Comparison of ENCODE assay signal across 8 cellular contexts in genomic region chr7:149771199-149771636, GRCh38. TPM values are rescaled to one million over a fixed set of nuclear protein-coding genes. Genes with fewer than 3 reads are reported as not detected.
A peak's percentile ranks its signal among the peaks of the same experiment; 100 is the strongest.
DNase-seq lines count a peak whose midpoint lies in the region; ATAC-seq and TF ChIP-seq lines count a peak whose summit lies in the region.

No MANE protein-coding gene starts in this region.

- H3K9me2 ChIP-seq in PC-3 (replicated peaks; ENCODE audit: low read length): no peaks in the 10 kb centered on the region

- no peaks in the 10 kb centered on the region for H3K79me2 ChIP-seq in PC-3 (ENCODE audit: low read length)

- intact Hi-C loops in Calu3 (cut with micrococcal nuclease; ENCODE audit: unreplicated experiment) (no loop called here), PC-3 (cut with micrococcal nuclease) (loop anchor here (5.0 kb wide), 1 partner anchor 66 kb away; the partner anchor contains the start of gene ZNF862), prostate gland (cut with DNase I) (loop anchor here (5.0 kb wide), 1 partner anchor 66 kb away; the partner anchor contains the start of gene ZNF862)

- H3K9me3 ChIP-seq in PC-3 (ENCODE audit: low read length): no peaks in the 10 kb centered on the region
- no peaks in the 10 kb centered on the region for H3K9me3 ChIP-seq in esophagus (ENCODE audit: control insufficient read depth in 2 of 2, insufficient read depth in 1 of 2, low read depth in 1 of 2, low read length in 1 of 2)
- H3K9me3 ChIP-seq in prostate gland: no peaks in the 10 kb centered on the region

- no peak overlapping the region for H3K9ac ChIP-seq in PC-3 (ENCODE audit: low read length)

- CTCF ChIA-PET in Calu3 (lab: Charles Lee): interaction anchor here (0.8 to 0.9 kb wide), 2 partner anchors 111 to 147 kb away, joined by 3 read pairs; no protein-coding TSS in a partner anchor
- CTCF ChIA-PET in PC-3 (lab: Charles Lee): no interaction called here

- no peak overlapping the region for H3K27ac ChIP-seq in PC-3 (ENCODE audit: low read length)
- no peak overlapping the region for H3K27ac ChIP-seq in esophagus (ENCODE audit: low read depth in 2 of 2, low read length in 1 of 2)
- peak overlapping the region in 1 of 2 donors; percentile 60 for H3K27ac ChIP-seq in prostate gland

- no peaks in the 10 kb centered on the region for H3K27me3 ChIP-seq in PC-3 (ENCODE audit: low read length)
- no peaks in the 10 kb centered on the region for H3K27me3 ChIP-seq in esophagus (ENCODE audit: control insufficient read depth in 1 of 2, insufficient read depth in 2 of 2, low read length in 2 of 2)
- H3K27me3 ChIP-seq in prostate gland (replicated peaks; ENCODE audit: insufficient read depth): no peaks in the 10 kb centered on the region

- H3K36me3 ChIP-seq in PC-3 (ENCODE audit: low read depth, low read length) (no peaks in the 10 kb centered on the region), esophagus (ENCODE audit: control insufficient read depth in 2 of 2, insufficient read depth in 2 of 2, low read length in 1 of 2) (peaks cover 3 to 5% of the 10 kb centered on the region in 2 donors), prostate gland (no peaks in the 10 kb centered on the region)

- 19 to 26% methylated on average over 13 of the region's 13 CpGs for WGBS in esophagus, 2 donors
- WGBS in prostate gland: 24% methylated on average over 13 of the region's 13 CpGs

- peak overlapping the region; percentile 77 for H3K4me2 ChIP-seq in PC-3 (ENCODE audit: low read length)

- peak overlapping the region; percentile 61 for H2AFZ ChIP-seq in PC-3 (ENCODE audit: low read length)

- no peaks in the 10 kb centered on the region for H3K9me3 Mint-ChIP-seq in Calu3 (ENCODE audit: low read depth, unreplicated experiment)

- H3K4me1 ChIP-seq in PC-3 (ENCODE audit: insufficient read depth, low read length) (peaks cover 2% of the 10 kb centered on the region), esophagus (ENCODE audit: control insufficient read depth in 2 of 2, insufficient read depth in 2 of 2, low read length in 1 of 2) (peaks cover 3 to 12% of the 10 kb centered on the region in 2 donors), prostate gland (replicated peaks) (no peaks in the 10 kb centered on the region)

- no peak for DNase-seq in Calu3
- DNase-seq in PC-3: peak; percentile 3
- DNase-seq in prostate gland (ENCODE audit: low spot score): no peak
- DNase-seq in iPS-NIHi7 (ENCODE audit: extremely low spot score): no peak
- no peak for DNase-seq in NCI-H1105 treated with DMSO at 0.1 percent for 48 hours (lab: John Stamatoyannopoulos, UW)

- TF ChIP-seq CTCF in Calu3 (IDR thresholded peaks at IDR 0.05; ENCODE audit: unreplicated experiment): no peak
- TF ChIP-seq CTCF in PC-3 (conservative IDR thresholded peaks at IDR 0.05; ENCODE audit: low read depth, low read length): no peak
- TF ChIP-seq CTCF in prostate gland (IDR thresholded peaks at IDR 0.05): no peak

- no peaks in the 10 kb centered on the region for H3F3A ChIP-seq in PC-3 (ENCODE audit: low read length, unreplicated experiment)

- BruUV-seq in Calu3 (replicated peaks; lab: Mats Ljungman, UMichigan) (no TSS peak), PC-3 (replicated peaks; lab: Mats Ljungman, UMichigan) (no TSS peak)

- POLR2A ChIA-PET in PC-3 (lab: Charles Lee; ENCODE audit: unreplicated experiment): interaction anchor here (0.5 kb wide), 1 partner anchor 313 kb away, joined by 3 read pairs; no protein-coding TSS in a partner anchor

- peak overlapping the region; percentile 65 for H3K4me3 Mint-ChIP-seq in Calu3 (ENCODE audit: low read depth, unreplicated experiment)

- peak overlapping the region; percentile 61 for H3K4me3 ChIP-seq in PC-3 (ENCODE audit: low read length)
- peak overlapping the region; percentile 22 to 67 for H3K4me3 ChIP-seq in esophagus (ENCODE audit: low read depth in 1 of 2, low read length in 2 of 2)
- H3K4me3 ChIP-seq in prostate gland: peak overlapping the region; percentile 54 to 61

- H3K27me3 Mint-ChIP-seq in Calu3 (ENCODE audit: unreplicated experiment): peaks cover 77% of the 10 kb centered on the region

- H3K36me3 Mint-ChIP-seq in Calu3 (ENCODE audit: insufficient read depth, unreplicated experiment): peaks cover 10% of the 10 kb centered on the region

- TF ChIP-seq POLR2A in prostate gland (IDR thresholded peaks at IDR 0.05): no peak

- H3K27ac Mint-ChIP-seq in Calu3 (ENCODE audit: unreplicated experiment): no peak overlapping the region

- ATAC-seq in HG02588 (IDR thresholded peaks at IDR 0.05; ENCODE audit: unreplicated experiment) (peak; percentile 10), PC-3 (peak; percentile 0), HG03280 (IDR thresholded peaks at IDR 0.05; ENCODE audit: unreplicated experiment) (no peak)

- H3K4me1 Mint-ChIP-seq in Calu3 (ENCODE audit: low read depth, unreplicated experiment): peaks cover 8% of the 10 kb centered on the region

- H4K20me1 ChIP-seq in PC-3 (ENCODE audit: low read length): no peaks in the 10 kb centered on the region

RNA-seq across cellular contexts. Expression of gene ZNF467, which starts 2.2 kb away (rescaled TPM):
- total RNA-seq in Calu3 (2022) (0.54 and 2.4 TPM in 2 replicates), PC-3 (2014; rRNA removed) (4.1 and 6.3 TPM in 2 replicates), prostate gland (1 to 10 TPM; 6.0 to 7.9 TPM)
- polyA plus RNA-seq in esophagus: 1 to 10 TPM; 2.6 to 2.9 TPM
